8 cellular contexts compared by ENCODE assay signal in the genomic region with DNA sequence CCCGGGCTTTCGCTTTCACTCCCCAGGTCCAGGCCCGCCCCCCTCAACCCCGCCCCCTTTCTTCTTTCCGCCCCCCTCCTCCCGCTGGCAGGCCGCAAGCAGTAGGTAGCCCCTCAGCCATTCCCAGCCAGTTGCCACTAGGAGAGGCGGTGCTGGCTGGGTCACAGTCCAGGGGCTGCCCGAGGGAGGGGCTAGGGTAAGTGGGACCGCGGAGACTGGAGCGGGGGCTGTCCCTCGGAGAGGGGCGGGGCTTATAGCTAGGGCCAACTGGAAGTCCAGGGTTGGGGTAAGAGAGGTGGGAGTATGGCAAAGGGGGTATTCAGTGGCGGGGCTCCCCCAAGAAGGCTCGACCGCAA. TPM values are rescaled to one million over a fixed set of nuclear protein-coding genes. Genes with fewer than 3 reads are reported as not detected.
DNase-seq lines count a peak whose midpoint lies in the region; ATAC-seq and TF ChIP-seq lines count a peak whose summit lies in the region.

No MANE protein-coding gene starts in this region.

- intact Hi-C loops in OCI-LY7 (cut with micrococcal nuclease; ENCODE audit: unreplicated experiment): loop anchor here (1.0 to 10.0 kb wide), 4 partner anchors 52 to 842 kb away; a partner anchor contains a TSS

- BruUV-seq in OCI-LY7 (replicated peaks; lab: Mats Ljungman, UMichigan): no TSS peak

- H3K9me3 ChIP-seq in OCI-LY7 (ENCODE audit: low read length): no peaks in the 10 kb centered on the region
- no peaks in the 10 kb centered on the region for H3K9me3 ChIP-seq in mucosa of rectum (ENCODE audit: control insufficient read depth in 2 of 2, low read length in 2 of 2)

- H3K4me3 ChIP-seq in OCI-LY7 (ENCODE audit: low read depth, low read length, poor library complexity, severe bottlenecking) (peak overlapping the region; percentile 94), mucosa of rectum (ENCODE audit: low read length in 2 of 2) (peak overlapping the region; percentile 79 to 99)

- peaks cover 19% of the 10 kb centered on the region; the same call in 1 of the 2 replicates for H3K79me2 ChIP-seq in OCI-LY7 (ENCODE audit: insufficient read depth, low read depth, low read length)

- peak overlapping the region; percentile 76; the same call in 1 of the 2 replicates for H2AFZ ChIP-seq in OCI-LY7 (ENCODE audit: low read length)

- peak overlapping the region; percentile 94 to 98 (median 95) for H3K27ac Mint-ChIP-seq in IgD-negative memory B cell

- H3K4me2 ChIP-seq in OCI-LY7 (ENCODE audit: low read length): peak overlapping the region; percentile 96

- peak overlapping the region; percentile 82 to 93 for H3K9ac ChIP-seq in mucosa of rectum (ENCODE audit: low read depth in 1 of 2, low read length in 2 of 2)

- peaks cover 25% of the 10 kb centered on the region for H3K4me1 ChIP-seq in OCI-LY7 (ENCODE audit: insufficient read depth, low read length, poor library complexity, severe bottlenecking)
- H3K4me1 ChIP-seq in mucosa of rectum (ENCODE audit: control insufficient read depth in 2 of 2, insufficient read depth in 2 of 2, low read length in 2 of 2): peaks cover 33 to 35% of the 10 kb centered on the region in 2 donors

- peaks cover 23 to 32% (median 23%) of the 10 kb centered on the region in 3 donors for H3K4me1 Mint-ChIP-seq in IgD-negative memory B cell

- POLR2A ChIA-PET in OCI-LY7 (lab: Charles Lee): interaction anchor here (0.8 to 3.9 kb wide), 12 partner anchors 9 to 125 kb away, joined by 3 to 32 read pairs (median 6); a partner anchor contains a TSS

- DNase-seq in DMS114 treated with DMSO at 0.1 percent for 48 hours (lab: John Stamatoyannopoulos, UW; ENCODE audit: unreplicated experiment): peak; percentile 93
- DNase-seq in OCI-LY7 (ENCODE audit: low spot score): peak; percentile 97
- DNase-seq in activated T-cell treated with anti-CD3 and anti-CD28 coated beads, Interleukin-2, amount 50 U/mL, for 1 hour: peak; percentile 85
- DNase-seq in erythroblast (lab: John Stamatoyannopoulos, UW): peak; percentile 89 to 90
- peak; percentile 56 to 74 for DNase-seq in stimulated activated CD8-positive, alpha-beta memory T cell treated with anti-CD3 and anti-CD28 coated beads, Interleukin-4, amount 100 ng/mL, for 4 hours (ENCODE audit: low read depth in 2 of 2, low spot score in 1 of 2)

- H4K20me1 ChIP-seq in OCI-LY7 (ENCODE audit: insufficient read depth, low read length): no peaks in the 10 kb centered on the region

- H3K9me2 ChIP-seq in OCI-LY7 (ENCODE audit: insufficient read depth, low read length): no peaks in the 10 kb centered on the region

- peak; percentile 63 for ATAC-seq in GM21619 (IDR thresholded peaks at IDR 0.05; ENCODE audit: unreplicated experiment)

- H3K36me3 Mint-ChIP-seq in IgD-negative memory B cell: peaks cover 3% of the 10 kb centered on the region

- no peak for TF ChIP-seq CTCF in OCI-LY7 (conservative IDR thresholded peaks at IDR 0.05; ENCODE audit: low read length)

- peak overlapping the region; percentile 97 to 99 (median 98) for H3K4me3 Mint-ChIP-seq in IgD-negative memory B cell

- CTCF ChIA-PET in OCI-LY7 (lab: Charles Lee; ENCODE audit: unreplicated experiment): interaction anchor here (1.1 to 1.3 kb wide), 2 partner anchors 15 to 96 kb away, joined by 3 to 4 read pairs; a partner anchor contains a TSS

- H3K36me3 ChIP-seq in OCI-LY7 (ENCODE audit: insufficient read depth, low read length): peaks cover 51% of the 10 kb centered on the region
- H3K36me3 ChIP-seq in mucosa of rectum (ENCODE audit: control insufficient read depth in 2 of 2, insufficient read depth in 2 of 2, low read length in 2 of 2): peaks cover 39 to 44% of the 10 kb centered on the region in 2 donors

- no peaks in the 10 kb centered on the region for H3K27me3 ChIP-seq in mucosa of rectum (ENCODE audit: control insufficient read depth in 2 of 2, insufficient read depth in 2 of 2, low read length in 2 of 2)

- H3K27me3 Mint-ChIP-seq in IgD-negative memory B cell: no peaks in the 10 kb centered on the region

- TF ChIP-seq POLR2A in erythroblast (IDR thresholded peaks at IDR 0.05; ENCODE audit: low read length): no peak

- H3K9me3 Mint-ChIP-seq in IgD-negative memory B cell: no peaks in the 10 kb centered on the region

- H3K27ac ChIP-seq in OCI-LY7 (ENCODE audit: low read depth, low read length, poor library complexity, severe bottlenecking) (peak overlapping the region; percentile 82), mucosa of rectum (ENCODE audit: low read depth in 2 of 2, low read length in 2 of 2) (peak overlapping the region; percentile 94 to 97)

RNA-seq across cellular contexts. Expression of a gene that starts 0.2 kb away (rescaled TPM):
- polyA plus RNA-seq in IgD-negative memory B cell: 328 TPM
- total RNA-seq in OCI-LY7 (2014; rRNA removed; shearing (Covaris generic)): 254 and 290 TPM in 2 replicates
- 176 and 188 TPM in 2 replicates for total RNA-seq in OCI-LY7 (2022)

RNA-seq across cellular contexts. Expression of a gene that starts 0.7 kb away (rescaled TPM):
- polyA plus RNA-seq in IgD-negative memory B cell: 54.3 TPM
- 37.8 and 66.1 TPM in 2 replicates for total RNA-seq in OCI-LY7 (2014; rRNA removed; shearing (Covaris generic))
- total RNA-seq in OCI-LY7 (2022): 57.8 and 58.1 TPM in 2 replicates

RNA-seq across cellular contexts. Expression of a gene that starts 5.2 kb away (rescaled TPM):
- 18.2 TPM for polyA plus RNA-seq in IgD-negative memory B cell
- total RNA-seq in OCI-LY7 (2014; rRNA removed; shearing (Covaris generic)): 73.2 and 74.8 TPM in 2 replicates
- total RNA-seq in OCI-LY7 (2022): 72.0 and 72.9 TPM in 2 replicates

RNA-seq across cellular contexts. Expression of a gene that starts 10.6 kb away (rescaled TPM):
- polyA plus RNA-seq in IgD-negative memory B cell: 804 TPM
- 187 and 213 TPM in 2 replicates for total RNA-seq in OCI-LY7 (2014; rRNA removed; shearing (Covaris generic))
- total RNA-seq in OCI-LY7 (2022): 146 and 149 TPM in 2 replicates

RNA-seq across cellular contexts. Expression of a gene that starts 14.5 kb away (rescaled TPM):
- 136 TPM for polyA plus RNA-seq in IgD-negative memory B cell
- total RNA-seq in OCI-LY7 (2014; rRNA removed; shearing (Covaris generic)): 35.1 and 40.7 TPM in 2 replicates
- 36.2 and 39.1 TPM in 2 replicates for total RNA-seq in OCI-LY7 (2022)

Comparison
In these comparisons a context has a peak if more than half of its experiments do, and no peak if none do; other contexts are left out.
1. Peak in every context shown above with its lines: DNase-seq, ATAC-seq, H3K4me3 ChIP-seq and H3K27ac ChIP-seq.